Comparison of ENCODE assay signal across 14 cellular contexts in genomic region chr14:92217956-92218355, GRCh38.
"Had no signal": no experiment of that assay in that cellular context is flagged by ENCODE, and none has a peak within 500 bp of the region (broad histone marks: within the 10 kb centered on the region; RNA-seq: fewer than 3 reads in every experiment).

No MANE protein-coding gene starts in this region.

- DNase-seq: activated CD4-positive, alpha-beta T cell treated with anti-CD3 and anti-CD28 coated beads, Interleukin-2, amount 50 U/mL, for 48 hours; activated CD4-positive, CD25-positive, alpha-beta regulatory T cell treated with anti-CD3 and anti-CD28 coated beads, Interleukin-2, amount 50 U/mL, for 72 hours; activated gamma-delta T cell; activated T-cell treated with anti-CD3 and anti-CD28 coated beads, Interleukin-2, amount 50 U/mL, for 48 hours; aorta; immature natural killer cell; left colon; naive B cell; retina; small intestine; tibial artery; uterus had no signal

- H3K4me3 ChIP-seq: cardiac muscle cell, tibial artery, uterus had no signal

- H3K27me3 ChIP-seq: cardiac muscle cell, tibial artery, uterus had no signal

- H3K4me1 ChIP-seq: parathyroid adenoma, uterus had no signal

- ATAC-seq: left colon had no signal

- H3K9me3 ChIP-seq: tibial artery, uterus had no signal

- H3K36me3 ChIP-seq: cardiac muscle cell, tibial artery, uterus had no signal

- H3K27ac ChIP-seq: cardiac muscle cell, parathyroid adenoma, uterus had no signal
